14 cellular contexts compared by ENCODE assay signal in genomic region chr15:28110416-28110975, GRCh38. TPM values are rescaled to one million over a fixed set of nuclear protein-coding genes. Genes with fewer than 3 reads are reported as not detected.
DNase-seq lines count a peak whose midpoint lies in the region; FAIRE-seq and TF ChIP-seq lines count a peak whose summit lies in the region.
"Had no signal": no experiment of that assay in that cellular context is flagged by ENCODE, and none has a peak within 500 bp of the region (broad histone marks: within the 10 kb centered on the region; RNA-seq: fewer than 3 reads in every experiment).

No MANE protein-coding gene starts in this region.

- H2BK120ac ChIP-seq in H1 (replicated peaks; ENCODE audit: low read depth, low read length): no peak overlapping the region

- H4K5ac ChIP-seq in H1 (ENCODE audit: insufficient read length, low read depth, low read length): no peak overlapping the region

- H2AFZ ChIP-seq in H1 (ENCODE audit: low read length): no peak overlapping the region
- H2AFZ ChIP-seq in osteoblast (ENCODE audit: low read length): no peak overlapping the region
- H2AFZ ChIP-seq: GM23338 had no signal

- no peak overlapping the region for H4K8ac ChIP-seq in H1 (ENCODE audit: extremely low read depth, insufficient read depth, low read length)

- H3K9me3 ChIP-seq in H1 (ENCODE audit: insufficient read depth in 2 of 2, low read depth in 1 of 2, low read length in 1 of 2) (no peaks in the 10 kb centered on the region; a peak in 1 of 4 replicates), osteoblast (ENCODE audit: low read depth, low read length) (no peaks in the 10 kb centered on the region)
- H3K9me3 ChIP-seq: heart right ventricle, lower lobe of right lung, pancreas had no signal

- no peak overlapping the region for H3K23ac ChIP-seq in H1 (ENCODE audit: insufficient read length)

- H3K36me3 ChIP-seq in H1 (ENCODE audit: control insufficient read depth in 2 of 4, insufficient read depth in 4 of 4, low read length in 3 of 4): peaks cover 13 to 32% (median 26%) of the 10 kb centered on the region in 4 experiments; a peak in 7 of 8 replicates
- peaks cover 36% of the 10 kb centered on the region for H3K36me3 ChIP-seq in osteoblast (ENCODE audit: insufficient read depth, low read length)

- peaks cover 0 to 13% of the 10 kb centered on the region in 2 experiments for H4K20me1 ChIP-seq in H1 (replicated peaks in 1 of 2; ENCODE audit: control insufficient read depth in 1 of 2, insufficient read depth in 2 of 2, low read length in 2 of 2)
- peaks cover 11% of the 10 kb centered on the region for H4K20me1 ChIP-seq in osteoblast (ENCODE audit: insufficient read depth, low read length)

- TF ChIP-seq EP300 in H1 (IDR thresholded peaks at IDR 0.05; ENCODE audit: borderline replicate concordance in 1 of 2, low read depth in 2 of 2, low read length in 2 of 2): no peak

- no peak for TF ChIP-seq RAD21 in H1 (IDR thresholded peaks at IDR 0.05 in 1 of 2, conservative IDR thresholded peaks at IDR 0.05 in 1 of 2; ENCODE audit: low read depth in 2 of 2, low read length in 2 of 2)

- H3K4ac ChIP-seq in H1 (replicated peaks; ENCODE audit: insufficient read length, low read depth, low read length): no peak overlapping the region

- no peak for FAIRE-seq in H1 (lab: Jason Lieb, UNC)
- FAIRE-seq: pancreas had no signal

- no peak overlapping the region for H2BK15ac ChIP-seq in H1 (ENCODE audit: low read length)

- H3K79me2 ChIP-seq in H1 (ENCODE audit: control insufficient read depth in 1 of 2, insufficient read depth in 2 of 2, low read length in 2 of 2): no peaks in the 10 kb centered on the region
- H3K79me2 ChIP-seq in osteoblast (ENCODE audit: insufficient read depth, low read length): no peaks in the 10 kb centered on the region

- no peak overlapping the region for H3K18ac ChIP-seq in H1 (ENCODE audit: extremely low read depth, low read length)

- TF ChIP-seq POLR2A in H1 (IDR thresholded peaks at IDR 0.05; ENCODE audit: control extremely low read depth in 1 of 2, low read depth in 2 of 2, low read length in 2 of 2): peak in 1 of 2 experiments; percentile 28; a peak in 1 of 3 replicates

- H2AK5ac ChIP-seq in H1 (ENCODE audit: low read depth, low read length): no peak overlapping the region

- TF ChIP-seq CTCF in RWPE1 (conservative IDR thresholded peaks at IDR 0.05; ENCODE audit: low read depth): no peak
- TF ChIP-seq CTCF in H1 (IDR thresholded peaks at IDR 0.05; ENCODE audit: control extremely low read depth in 1 of 3, insufficient read depth in 1 of 3, low read depth in 1 of 3, low read length in 3 of 3): no peak
- TF ChIP-seq CTCF in osteoblast (IDR thresholded peaks at IDR 0.05; ENCODE audit: extremely low read depth, low read depth, low read length): no peak

- no peak overlapping the region for H3K4me2 ChIP-seq in H1 (ENCODE audit: insufficient read depth in 1 of 2, low read depth in 2 of 2, low read length in 2 of 2)
- no peak overlapping the region for H3K4me2 ChIP-seq in osteoblast (ENCODE audit: insufficient read depth, low read length)
- H3K4me2 ChIP-seq: GM23338 had no signal

- no peaks in the 10 kb centered on the region for H3K79me1 ChIP-seq in H1 (ENCODE audit: low read depth, low read length)

- peaks cover 19% of the 10 kb centered on the region; the same call in 1 of the 2 replicates for H3K23me2 ChIP-seq in H1 (ENCODE audit: low read depth, low read length)

- no peak overlapping the region for H3K4me3 ChIP-seq in H1 (ENCODE audit: extremely low read depth in 1 of 4, insufficient read depth in 2 of 4, low read depth in 3 of 4, low read length in 4 of 4)
- no peak overlapping the region for H3K4me3 ChIP-seq in osteoblast (ENCODE audit: insufficient read depth, low read length)
- H3K4me3 ChIP-seq: GM23338, heart right ventricle, lower lobe of right lung, pancreas had no signal

- CTCF ChIA-PET in RWPE1 (lab: Yijun Ruan, JAX): interaction anchor here (1.1 kb wide), 1 partner anchor 15 kb away, joined by 4 read pairs; no protein-coding TSS in a partner anchor
- CTCF ChIA-PET in H1 (lab: Charles Lee; ENCODE audit: partially characterized antibody): interaction anchor here (0.6 to 2.0 kb wide), 3 partner anchors 13 to 18 kb away, joined by 3 to 9 read pairs (median 3); no protein-coding TSS in a partner anchor

- H3K27me3 ChIP-seq in H1 (replicated peaks in 1 of 4; ENCODE audit: control insufficient read depth in 3 of 4, extremely low read depth in 1 of 4, insufficient read depth in 3 of 4, low read length in 3 of 4) (peaks cover 9 to 27% (median 26%) of the 10 kb centered on the region in 4 experiments; a peak in 6 of 7 replicates), osteoblast (ENCODE audit: insufficient read depth, low read length) (no peaks in the 10 kb centered on the region)

- H4K91ac ChIP-seq in H1 (replicated peaks; ENCODE audit: insufficient read length, low read length): no peak overlapping the region

- peak; percentile 84 for DNase-seq in G401 (ENCODE audit: low spot score)
- no peak for DNase-seq in RWPE1 (ENCODE audit: low spot score)
- DNase-seq in H1 (ENCODE audit: low read depth in 1 of 2, low spot score in 2 of 2): peak in 1 of 2 experiments; percentile 33
- peak; percentile 51 for DNase-seq in osteoblast (ENCODE audit: insufficient read length, low spot score, missing footprints)
- no peak for DNase-seq in germinal center (ENCODE audit: low spot score)
- DNase-seq in NCI-H1048 (lab: John Stamatoyannopoulos, UW): no peak
- no peak for DNase-seq in NK-92 (lab: John Stamatoyannopoulos, UW; ENCODE audit: unreplicated experiment)
- DNase-seq: CD8-positive, alpha-beta memory T cell; heart right ventricle; lower lobe of right lung; pancreas; PC-3 had no signal

- in situ Hi-C loops in G401 (cut with HindIII; ENCODE audit: low sequenced_read_pairs): no loop called here

- H3K4me1 ChIP-seq in H1 (replicated peaks in 1 of 4; ENCODE audit: control insufficient read depth in 3 of 4, insufficient read depth in 4 of 4, low read length in 3 of 4): peaks cover 0 to 2% (median under 1%) of the 10 kb centered on the region in 4 experiments; a peak in 2 of 7 replicates
- H3K4me1 ChIP-seq in osteoblast (ENCODE audit: insufficient read depth, low read length): peaks cover 2% of the 10 kb centered on the region

- POLR2A ChIA-PET in RWPE1 (lab: Yijun Ruan, JAX; ENCODE audit: low non-redundant PET): no interaction called here
- POLR2A ChIA-PET in H1 (lab: Charles Lee; ENCODE audit: partially characterized antibody): no interaction called here

- H3K14ac ChIP-seq in H1 (ENCODE audit: insufficient read length): no peak overlapping the region

- H2BK5ac ChIP-seq in H1 (ENCODE audit: low read depth, low read length): no peak overlapping the region

- H3K27ac ChIP-seq in RWPE1: peak overlapping the region; percentile 48
- no peak overlapping the region for H3K27ac ChIP-seq in H1 (ENCODE audit: low read depth, low read length)
- H3K27ac ChIP-seq in osteoblast (ENCODE audit: low read depth, low read length): no peak overlapping the region
- H3K27ac ChIP-seq: heart right ventricle, lower lobe of right lung, pancreas had no signal

- no peak overlapping the region for H2BK20ac ChIP-seq in H1 (ENCODE audit: low read length)

- WGBS in H1 (ENCODE audit: extremely low coverage in 1 of 2, insufficient coverage in 1 of 2, insufficient read length in 1 of 2, insufficient replicate concordance in 2 of 2, low coverage in 1 of 2, low lambda C conversion rate in 2 of 2, missing lambda C conversion rate in 1 of 2), 2 experiments: 91% methylated on average over 9 of the region's 9 CpGs; no CpG with 5 or more reads in 1 of the 2 experiments

- no peak overlapping the region for H3K56ac ChIP-seq in H1 (replicated peaks; ENCODE audit: insufficient read length, low read depth, low read length)

- H3K9ac ChIP-seq in H1 (replicated peaks in 1 of 4; ENCODE audit: extremely low read depth in 1 of 4, low read depth in 3 of 4, low read length in 3 of 4): no peak overlapping the region

- H2BK12ac ChIP-seq in H1 (ENCODE audit: low read depth, low read length): no peak overlapping the region

TF ChIP-seq in H1, 55 proteins besides CTCF, POLR2A, EP300 and RAD21:
- TF ChIP-seq RXRA (IDR thresholded peaks at IDR 0.05; ENCODE audit: insufficient read depth, low read depth, low read length): no peak
- TF ChIP-seq POLR2AphosphoS5 (IDR thresholded peaks at IDR 0.05; ENCODE audit: low read depth, low read length): peak; percentile 38; the same call in 1 of the 2 replicates
- no peak for TF ChIP-seq SIX5 (IDR thresholded peaks at IDR 0.05; ENCODE audit: low read depth, low read length)

RNA-seq across cellular contexts. Expression of gene OCA2, which starts 11.4 kb away (rescaled TPM):
- 4.1 TPM in 2 replicates for total RNA-seq in G401 (2014; rRNA removed; shearing (Covaris generic))
- 0.20 and 0.57 TPM in 2 replicates for total RNA-seq in H1 (2021; fragmentation: NEBNext Ultra II Directional; extraction: Animal tissue kit (Norgen Biotek cat#: 25700))
- polyA plus RNA-seq in H1 (2011; rRNA removed): 0.20 and 0.36 TPM in 2 replicates
- polyA plus RNA-seq in H1 (2011; cell fraction: cytosol; rRNA removed): 0.26 TPM
- 0.40 TPM for polyA plus RNA-seq in H1 (2011; cell fraction: nucleus; rRNA removed)
- polyA plus RNA-seq in H1 (2012, experiment 1 of 2): 0.12 to 0.29 TPM (median 0.23 TPM) in 4 replicates
- polyA plus RNA-seq in H1 (2012, experiment 2 of 2): 0.09 TPM
- 0.30 TPM for polyA plus RNA-seq in H1 (2013, experiment 1 of 2)
- polyA plus RNA-seq in H1 (2013, experiment 2 of 2): 0.33 TPM
- 0.17 and 0.28 TPM in 2 replicates for polyA minus RNA-seq in H1 (2011; rRNA and poly(A)+ RNA removed)
- polyA minus RNA-seq in H1 (2011; cell fraction: cytosol; rRNA and poly(A)+ RNA removed): not detected
- polyA minus RNA-seq in H1 (2011; cell fraction: nucleus; rRNA and poly(A)+ RNA removed): 1.00 TPM
- not detected in 2 replicates for total RNA-seq in osteoblast
- total RNA-seq: CD8-positive, alpha-beta memory T cell; myocyte; PC-3 had no signal
- polyA plus RNA-seq: CD8-positive, alpha-beta memory T cell had no signal

Comparison
In these comparisons a context has a peak if more than half of its experiments do, and no peak if none do; other contexts are left out.
1. DNase-seq: peak in G401 (single experiment) and osteoblast (single experiment); none in RWPE1 (single experiment), germinal center (single experiment), NCI-H1048 (single experiment) and NK-92 (single experiment).